26 cellular contexts compared by ENCODE assay signal in genomic region chr12:4137441-4137840, GRCh38.
DNase-seq lines count a peak whose midpoint lies in the region; ATAC-seq, FAIRE-seq and TF ChIP-seq lines count a peak whose summit lies in the region.
"Had no signal": no experiment of that assay in that cellular context is flagged by ENCODE, and none has a peak within 500 bp of the region (broad histone marks: within the 10 kb centered on the region; RNA-seq: fewer than 3 reads in every experiment).

No MANE protein-coding gene starts in this region.

- peaks cover 52% of the 10 kb centered on the region for H3K4me1 ChIP-seq in Loucy (ENCODE audit: insufficient read depth, low read length, poor library complexity, severe bottlenecking)
- H3K4me1 ChIP-seq in pancreas = no peaks in the 10 kb centered on the region
- H3K4me1 ChIP-seq: body of pancreas had no signal

- H3K4me3 Mint-ChIP-seq in activated T-cell treated with anti-CD3 and anti-CD28 coated beads, Interleukin-2, amount 50 U/mL, for 24 hours = no peak overlapping the region
- H3K4me3 Mint-ChIP-seq in activated naive CD8-positive, alpha-beta T cell treated with anti-CD3 and anti-CD28 coated beads for 36 hours = no peak overlapping the region
- H3K4me3 Mint-ChIP-seq in stimulated activated memory B cell treated with anti-CD40 and anti-IgM and Interleukin-4, amounts not matched to agents 10 μg/mL and 1 μg/mL and 100 μg/mL, for 72 hours = no peak overlapping the region

- H3K9me3 ChIP-seq in Loucy (ENCODE audit: insufficient read depth, low read depth, low read length) = no peaks in the 10 kb centered on the region
- no peaks in the 10 kb centered on the region for H3K9me3 ChIP-seq in pancreas
- H3K9me3 ChIP-seq: body of pancreas, MG63 had no signal

- no peaks in the 10 kb centered on the region for H3K27me3 ChIP-seq in Loucy (ENCODE audit: insufficient read depth, low read length, poor library complexity, severe bottlenecking)
- no peaks in the 10 kb centered on the region for H3K27me3 ChIP-seq in pancreas
- H3K27me3 ChIP-seq: body of pancreas, MG63 had no signal

- H3K4me1 Mint-ChIP-seq in activated T-cell treated with anti-CD3 and anti-CD28 coated beads, Interleukin-2, amount 50 U/mL, for 24 hours (ENCODE audit: low read depth) = peaks cover 81% of the 10 kb centered on the region
- H3K4me1 Mint-ChIP-seq in activated naive CD8-positive, alpha-beta T cell treated with anti-CD3 and anti-CD28 coated beads for 36 hours = peaks cover 70% of the 10 kb centered on the region
- peaks cover 55% of the 10 kb centered on the region for H3K4me1 Mint-ChIP-seq in stimulated activated memory B cell treated with anti-CD40 and anti-IgM and Interleukin-4, amounts not matched to agents 10 μg/mL and 1 μg/mL and 100 μg/mL, for 72 hours

- H3K79me2 ChIP-seq in Loucy (ENCODE audit: insufficient read depth, low read length) = no peaks in the 10 kb centered on the region

- H3K36me3 ChIP-seq in Loucy (ENCODE audit: insufficient read depth, low read length) = no peaks in the 10 kb centered on the region
- no peaks in the 10 kb centered on the region for H3K36me3 ChIP-seq in pancreas
- H3K36me3 ChIP-seq: MG63 had no signal

- peaks cover 2% of the 10 kb centered on the region for H3K9me3 Mint-ChIP-seq in activated T-cell treated with anti-CD3 and anti-CD28 coated beads, Interleukin-2, amount 50 U/mL, for 24 hours
- H3K9me3 Mint-ChIP-seq in activated naive CD8-positive, alpha-beta T cell treated with anti-CD3 and anti-CD28 coated beads for 36 hours = peaks cover 8% of the 10 kb centered on the region
- H3K9me3 Mint-ChIP-seq in stimulated activated memory B cell treated with anti-CD40 and anti-IgM and Interleukin-4, amounts not matched to agents 10 μg/mL and 1 μg/mL and 100 μg/mL, for 72 hours = no peaks in the 10 kb centered on the region
- H3K9me3 Mint-ChIP-seq: activated T-helper 17 cell treated with anti-CD3 and anti-CD28 coated beads, Interleukin-2, amount 50 U/mL, for 72 hours; stimulated activated naive CD8-positive, alpha-beta T cell treated with anti-CD3 and anti-CD28 coated beads, Interleukin-15, amount 100 ng/mL, for 72 hours had no signal

- H3K27me3 Mint-ChIP-seq in activated T-cell treated with anti-CD3 and anti-CD28 coated beads, Interleukin-2, amount 50 U/mL, for 24 hours = no peaks in the 10 kb centered on the region
- H3K27me3 Mint-ChIP-seq in activated naive CD8-positive, alpha-beta T cell treated with anti-CD3 and anti-CD28 coated beads for 36 hours = no peaks in the 10 kb centered on the region
- no peaks in the 10 kb centered on the region for H3K27me3 Mint-ChIP-seq in stimulated activated memory B cell treated with anti-CD40 and anti-IgM and Interleukin-4, amounts not matched to agents 10 μg/mL and 1 μg/mL and 100 μg/mL, for 72 hours
- H3K27me3 Mint-ChIP-seq: activated T-helper 17 cell treated with anti-CD3 and anti-CD28 coated beads, Interleukin-2, amount 50 U/mL, for 72 hours; stimulated activated naive CD8-positive, alpha-beta T cell treated with anti-CD3 and anti-CD28 coated beads, Interleukin-15, amount 100 ng/mL, for 72 hours had no signal

- no peak overlapping the region for H3K4me2 ChIP-seq in Loucy (ENCODE audit: low read depth, low read length, poor library complexity, severe bottlenecking)

- POLR2A ChIA-PET in GM10248 (lab: Yijun Ruan, JAX) = no interaction called here

- H3K27ac Mint-ChIP-seq in activated T-cell treated with anti-CD3 and anti-CD28 coated beads, Interleukin-2, amount 50 U/mL, for 24 hours = peak overlapping the region; percentile 95
- H3K27ac Mint-ChIP-seq in activated naive CD8-positive, alpha-beta T cell treated with anti-CD3 and anti-CD28 coated beads for 36 hours = peak overlapping the region; percentile 97
- H3K27ac Mint-ChIP-seq in stimulated activated memory B cell treated with anti-CD40 and anti-IgM and Interleukin-4, amounts not matched to agents 10 μg/mL and 1 μg/mL and 100 μg/mL, for 72 hours = peak overlapping the region; percentile 91

- peaks cover 2% of the 10 kb centered on the region for H3K36me3 Mint-ChIP-seq in activated T-cell treated with anti-CD3 and anti-CD28 coated beads, Interleukin-2, amount 50 U/mL, for 24 hours (ENCODE audit: low read depth)
- peaks cover 6% of the 10 kb centered on the region for H3K36me3 Mint-ChIP-seq in activated naive CD8-positive, alpha-beta T cell treated with anti-CD3 and anti-CD28 coated beads for 36 hours
- no peaks in the 10 kb centered on the region for H3K36me3 Mint-ChIP-seq in stimulated activated memory B cell treated with anti-CD40 and anti-IgM and Interleukin-4, amounts not matched to agents 10 μg/mL and 1 μg/mL and 100 μg/mL, for 72 hours

- FAIRE-seq in pancreas (lab: Jason Lieb, UNC) = no peak
- FAIRE-seq: endothelial cell of umbilical vein, HTR-8/SVneo had no signal

- no peaks in the 10 kb centered on the region for H3K9me2 ChIP-seq in Loucy (replicated peaks; ENCODE audit: low read depth, low read length)

- H3K9ac ChIP-seq in Loucy (ENCODE audit: low read depth, low read length, poor library complexity, severe bottlenecking) = no peak overlapping the region

- no peak overlapping the region for H3K27ac ChIP-seq in pancreas
- H3K27ac ChIP-seq: body of pancreas had no signal

- no peak overlapping the region for H3K4me3 ChIP-seq in Loucy (ENCODE audit: low read length, poor library complexity, severe bottlenecking)
- H3K4me3 ChIP-seq in pancreas = no peak overlapping the region
- H3K4me3 ChIP-seq: body of pancreas, MG63 had no signal

- ATAC-seq in stimulated activated memory B cell treated with anti-CD40 and anti-IgM and Interleukin-4, amounts not matched to agents 10 μg/mL and 1 μg/mL and 100 μg/mL, for 72 hours = no peak
- no peak for ATAC-seq in pancreas
- ATAC-seq: activated T-helper 17 cell treated with anti-CD3 and anti-CD28 coated beads, Interleukin-2, amount 50 U/mL, for 72 hours; body of pancreas; left colon; stimulated activated naive CD8-positive, alpha-beta T cell treated with anti-CD3 and anti-CD28 coated beads, Interleukin-15, amount 100 ng/mL, for 72 hours had no signal

- no peak for DNase-seq in activated T-cell treated with anti-CD3 and anti-CD28 coated beads, Interleukin-2, amount 50 U/mL, for 24 hours
- DNase-seq in activated T-cell treated with anti-CD3 and anti-CD28 coated beads for 4 hours (no peak), pancreas (no peak), GM10248 (ENCODE audit: extremely low spot score) (no peak)
- no peak for DNase-seq in activated naive CD8-positive, alpha-beta T cell treated with anti-CD3 and anti-CD28 coated beads for 36 hours
- no peak for DNase-seq in effector CD8-positive, alpha-beta T cell (lab: John Stamatoyannopoulos, UW)
- DNase-seq: body of pancreas; C1 segment of cervical spinal cord; DMS79; GDM1; hippocampal formation; KBM-7; left colon; mammary epithelial cell; MG63; NCI-H1105 treated with DMSO at 0.1 percent for 48 hours; NCI-H1930; NCI-H69; nucleus accumbens; stimulated activated naive CD8-positive, alpha-beta T cell treated with anti-CD3 and anti-CD28 coated beads, Interleukin-15, amount 100 ng/mL, for 72 hours; T-helper 1 cell had no signal

- H3F3A ChIP-seq in Loucy (ENCODE audit: low read depth) = no peaks in the 10 kb centered on the region

- no peaks in the 10 kb centered on the region for H4K20me1 ChIP-seq in Loucy (ENCODE audit: insufficient read depth, low read length, poor library complexity, severe bottlenecking)

- 92 to 93% methylated on average over 5 of the region's 5 CpGs for WGBS in pancreas, 2 donors

- 0 out of 2 replicates have a peak overlapping the region, but pooled peaks have one; percentile 42 for H2AFZ ChIP-seq in Loucy (ENCODE audit: low read length)

- CTCF ChIA-PET in GM10248 (lab: Yijun Ruan, JAX) = interaction anchor here (1.1 to 4.8 kb wide), 4 partner anchors 8 to 139 kb away, joined by 3 to 16 read pairs (median 4); no protein-coding TSS in a partner anchor

- TF ChIP-seq CTCF in Loucy (conservative IDR thresholded peaks at IDR 0.05; ENCODE audit: low read length) (no peak), pancreas (IDR thresholded peaks at IDR 0.05) (no peak), GM10248 (IDR thresholded peaks at IDR 0.05; ENCODE audit: control extremely low read depth, extremely low read depth, low read depth, missing control alignments) (no peak)

- intact Hi-C loops in pancreas (cut with DNase I) = no loop called here
